14 cellular contexts compared by ENCODE assay signal in genomic region chr18:11040359-11040758, GRCh38.
DNase-seq lines count a peak whose midpoint lies in the region; ATAC-seq, FAIRE-seq and TF ChIP-seq lines count a peak whose summit lies in the region.
"Had no signal": no experiment of that assay in that cellular context is flagged by ENCODE, and none has a peak within 500 bp of the region (broad histone marks: within the 10 kb centered on the region; RNA-seq: fewer than 3 reads in every experiment).

No MANE protein-coding gene starts in this region.

- no peak for TF ChIP-seq EP300 in HepG2 (IDR thresholded peaks at IDR 0.05; ENCODE audit: low read depth in 2 of 2, low read length in 2 of 2)
- no peak for TF ChIP-seq EP300 in HepG2 (CRISPR knock-in tag; IDR thresholded peaks at IDR 0.05; ENCODE audit: borderline replicate concordance)
- no peak for TF ChIP-seq EP300 in GM12878 (IDR thresholded peaks at IDR 0.05; ENCODE audit: borderline replicate concordance in 1 of 2, control insufficient read depth in 1 of 2, low read depth in 2 of 2, low read length in 2 of 2)

- H3K27me3 Mint-ChIP-seq in activated CD8-positive, alpha-beta memory T cell treated with anti-CD3 and anti-CD28 coated beads, Interleukin-2, amount 10 ng/mL, durations not matched to agents 7 days and 5 days, result peaks cover 7% of the 10 kb centered on the region

- in situ Hi-C loops in HepG2 (cut with HindIII; ENCODE audit: extremely low pct_ligation_motif_present, low pct_unique_long_range_greater_than_20kb) (loop anchor here (5.0 to 10.0 kb wide), 3 partner anchors 74 to 188 kb away; partner anchors contain the start of gene PIEZO2), GM12878 (cut with MboI) (loop anchor here (5.0 kb wide), 1 partner anchor 188 kb away; no protein-coding TSS in a partner anchor)

- TF ChIP-seq POLR2A in HepG2 (IDR thresholded peaks at IDR 0.05; ENCODE audit: insufficient read depth in 1 of 2, low read depth in 2 of 2, low read length in 2 of 2) (no peak), right lobe of liver (IDR thresholded peaks at IDR 0.05) (no peak), GM12878 (IDR thresholded peaks at IDR 0.05; ENCODE audit: low read depth, low read length) (no peak)

- 53% methylated on average over 4 of the region's 4 CpGs for WGBS in HepG2 (ENCODE audit: low lambda C conversion rate)
- 31% methylated on average over 4 of the region's 4 CpGs for WGBS in right lobe of liver (ENCODE audit: insufficient coverage, low coverage, low lambda C conversion rate, missing lambda C conversion rate)
- WGBS in GM12878 (ENCODE audit: insufficient coverage, insufficient replicate concordance, low lambda C conversion rate, missing lambda C conversion rate), result 9% methylated on average over 4 of the region's 4 CpGs

- H3K36me3 Mint-ChIP-seq in activated CD8-positive, alpha-beta memory T cell treated with anti-CD3 and anti-CD28 coated beads, Interleukin-2, amount 10 ng/mL, durations not matched to agents 7 days and 5 days, result no peaks in the 10 kb centered on the region
- H3K36me3 Mint-ChIP-seq: CD4-positive, alpha-beta memory T cell had no signal

- H3K4me3 ChIP-seq in HepG2 (replicated peaks in 1 of 3; ENCODE audit: insufficient read depth in 1 of 3, low read depth in 2 of 3, low read length in 3 of 3) (no peak overlapping the region), right lobe of liver (no peak overlapping the region), GM12878 (no peak overlapping the region), fibroblast of pulmonary artery (replicated peaks; ENCODE audit: low read depth, low read length) (no peak overlapping the region), SJCRH30 (no peak overlapping the region)
- H3K4me3 ChIP-seq: HAP-1 had no signal

- H3K4me2 ChIP-seq in HepG2 (ENCODE audit: low read depth, low read length) (peak overlapping the region; percentile 81; the same call in 1 of the 2 replicates), GM12878 (ENCODE audit: control insufficient read depth, insufficient read depth) (no peak overlapping the region)

- peaks cover under 1% of the 10 kb centered on the region for H3K79me2 ChIP-seq in HepG2 (ENCODE audit: insufficient read depth, low read length)
- H3K79me2 ChIP-seq in GM12878 (ENCODE audit: control insufficient read depth, insufficient read depth, low read length), result peaks cover 73% of the 10 kb centered on the region

- SMC1A ChIA-PET in GM12878 (lab: Charles Lee; ENCODE audit: uncharacterized antibody, unreplicated experiment), result interaction anchor here (0.6 to 10.8 kb wide), 38 partner anchors 8 to 253 kb away, joined by 3 to 196 read pairs (median 7); no protein-coding TSS in a partner anchor

- H3K9ac ChIP-seq in HepG2 (ENCODE audit: insufficient read depth, low read depth, low read length) (no peak overlapping the region), GM12878 (ENCODE audit: control insufficient read depth, insufficient read depth, low read length) (no peak overlapping the region)

- ATAC-seq in HepG2 (no peak), right lobe of liver (no peak), GM12878 (no peak)
- no peak for ATAC-seq in activated CD8-positive, alpha-beta memory T cell treated with anti-CD3 and anti-CD28 coated beads, Interleukin-2, amount 10 ng/mL, durations not matched to agents 7 days and 5 days

- TF ChIP-seq RAD21 in HepG2 (CRISPR knock-in tag; IDR thresholded peaks at IDR 0.05) (no peak), GM12878 (IDR thresholded peaks at IDR 0.05; ENCODE audit: insufficient read depth, low read depth, low read length) (no peak)

- H3K36me3 ChIP-seq in HepG2 (replicated peaks in 1 of 2; ENCODE audit: control insufficient read depth in 1 of 2, insufficient read depth in 2 of 2, low read length in 2 of 2), result no peaks in the 10 kb centered on the region; a peak in 1 of 5 replicates
- no peaks in the 10 kb centered on the region for H3K36me3 ChIP-seq in right lobe of liver
- peaks cover 0 to 2% of the 10 kb centered on the region in 2 experiments; a peak in 1 of 4 replicates for H3K36me3 ChIP-seq in GM12878 (ENCODE audit: control insufficient read depth in 2 of 2, insufficient read depth in 2 of 2, low read length in 1 of 2)
- no peaks in the 10 kb centered on the region for H3K36me3 ChIP-seq in SJCRH30
- H3K36me3 ChIP-seq: HAP-1 had no signal

- H3K4me1 ChIP-seq in HepG2 (ENCODE audit: insufficient read depth, low read length), result peaks cover 68% of the 10 kb centered on the region
- H3K4me1 ChIP-seq in right lobe of liver, result peaks cover 0 to 12% (median 3%) of the 10 kb centered on the region in 4 donors
- peaks cover 37% of the 10 kb centered on the region for H3K4me1 ChIP-seq in GM12878 (ENCODE audit: control insufficient read depth, insufficient read depth, low read length)
- peaks cover 9% of the 10 kb centered on the region; the same call in 1 of the 2 replicates for H3K4me1 ChIP-seq in SJCRH30
- H3K4me1 ChIP-seq: HAP-1 had no signal

- CTCF ChIA-PET in HepG2 (lab: Yijun Ruan, JAX; ENCODE audit: low intra/inter-chr PET ratio, low total read pairs) (interaction anchor here (0.7 to 2.4 kb wide), 4 partner anchors 35 to 253 kb away, joined by 3 to 25 read pairs (median 5); no protein-coding TSS in a partner anchor), GM12878 (lab: Yijun Ruan, JAX) (interaction anchor here (0.5 to 8.3 kb wide), 34 partner anchors 9 to 253 kb away, joined by 3 to 192 read pairs (median 6); partner anchors contain the start of gene PIEZO2)
- CTCF ChIA-PET in activated CD8-positive, alpha-beta memory T cell treated with anti-CD3 and anti-CD28 coated beads, Interleukin-2, amount 10 ng/mL, durations not matched to agents 7 days and 5 days (lab: Charles Lee), result interaction anchor here (2.7 kb wide), 1 partner anchor 253 kb away, joined by 6 read pairs; no protein-coding TSS in a partner anchor

- TF ChIP-seq CTCF in HepG2 (CRISPR knock-in tag; IDR thresholded peaks at IDR 0.05) (no peak), right lobe of liver (IDR thresholded peaks at IDR 0.05) (no peak), GM12878 (IDR thresholded peaks at IDR 0.05 in 2 of 3, conservative IDR thresholded peaks at IDR 0.05 in 1 of 3; ENCODE audit: control insufficient read depth in 2 of 3, extremely low read depth in 1 of 3, insufficient read depth in 1 of 3, low read depth in 3 of 3, low read length in 3 of 3) (no peak), fibroblast of pulmonary artery (IDR thresholded peaks at IDR 0.05; ENCODE audit: low read length, missing control alignments) (no peak)

- H3K4me3 Mint-ChIP-seq in activated CD8-positive, alpha-beta memory T cell treated with anti-CD3 and anti-CD28 coated beads, Interleukin-2, amount 10 ng/mL, durations not matched to agents 7 days and 5 days, result no peak overlapping the region
- H3K4me3 Mint-ChIP-seq: CD4-positive, alpha-beta memory T cell had no signal

- no peaks in the 10 kb centered on the region for H3K9me3 Mint-ChIP-seq in activated CD8-positive, alpha-beta memory T cell treated with anti-CD3 and anti-CD28 coated beads, Interleukin-2, amount 10 ng/mL, durations not matched to agents 7 days and 5 days (ENCODE audit: low read depth)

- H3K9me3 ChIP-seq in HepG2 (ENCODE audit: low read length), result peaks cover 8% of the 10 kb centered on the region
- no peaks in the 10 kb centered on the region for H3K9me3 ChIP-seq in right lobe of liver
- H3K9me3 ChIP-seq in GM12878 (replicated peaks; ENCODE audit: control insufficient read depth, insufficient read depth, low read length), result peaks cover 7% of the 10 kb centered on the region; the same call in 2 of the 3 replicates
- no peaks in the 10 kb centered on the region for H3K9me3 ChIP-seq in SJCRH30 (replicated peaks)
- H3K9me3 ChIP-seq: HAP-1 had no signal

- H3K27me3 ChIP-seq in HepG2 (ENCODE audit: control insufficient read depth in 1 of 2, insufficient read depth in 2 of 2, low read length in 2 of 2), result no peaks in the 10 kb centered on the region
- no peaks in the 10 kb centered on the region for H3K27me3 ChIP-seq in right lobe of liver
- no peaks in the 10 kb centered on the region for H3K27me3 ChIP-seq in GM12878 (replicated peaks in 1 of 2; ENCODE audit: control insufficient read depth in 2 of 2, insufficient read depth in 2 of 2, low read length in 1 of 2)
- no peaks in the 10 kb centered on the region for H3K27me3 ChIP-seq in SJCRH30

- no peaks in the 10 kb centered on the region for H3K4me1 Mint-ChIP-seq in activated CD8-positive, alpha-beta memory T cell treated with anti-CD3 and anti-CD28 coated beads, Interleukin-2, amount 10 ng/mL, durations not matched to agents 7 days and 5 days
- H3K4me1 Mint-ChIP-seq: CD4-positive, alpha-beta memory T cell had no signal

- H2AFZ ChIP-seq in HepG2 (ENCODE audit: low read length) (no peak overlapping the region), GM12878 (ENCODE audit: control insufficient read depth, low read depth, low read length) (no peak overlapping the region; the same call in 1 of the 2 replicates)

- DNase-seq in HepG2 (ENCODE audit: low spot score) (no peak), right lobe of liver (no peak), GM12878 (ENCODE audit: low read depth, low spot score) (no peak), fibroblast of pulmonary artery (ENCODE audit: low read depth) (peak; percentile 51), T-helper 2 cell (no peak), SJCRH30 (no peak), cerebellar cortex (ENCODE audit: low spot score) (no peak)
- DNase-seq in activated CD8-positive, alpha-beta memory T cell treated with anti-CD3 and anti-CD28 coated beads, Interleukin-2, amount 10 ng/mL, durations not matched to agents 7 days and 5 days, result no peak
- DNase-seq: DMS79 treated with DMSO at 0.1 percent for 48 hours, GF-D8, GOT3 had no signal

- BruUV-seq in HepG2 (replicated peaks; lab: Mats Ljungman, UMichigan) (no TSS peak), GM12878 (replicated peaks; lab: Mats Ljungman, UMichigan) (no TSS peak)

- RAD21 ChIA-PET in GM12878 (lab: Charles Lee; ENCODE audit: unreplicated experiment), result interaction anchor here (0.5 to 9.7 kb wide), 25 partner anchors 10 to 254 kb away, joined by 3 to 157 read pairs (median 13); partner anchors contain the start of gene PIEZO2

- H4K20me1 ChIP-seq in HepG2 (ENCODE audit: insufficient read depth, low read length), result no peaks in the 10 kb centered on the region
- no peaks in the 10 kb centered on the region for H4K20me1 ChIP-seq in GM12878 (ENCODE audit: control insufficient read depth, insufficient read depth)

- no peak overlapping the region for H3K27ac ChIP-seq in HepG2 (ENCODE audit: extremely low read length, insufficient read depth, low read length)
- H3K27ac ChIP-seq in right lobe of liver, result no peak overlapping the region
- H3K27ac ChIP-seq in GM12878 (ENCODE audit: control insufficient read depth, insufficient read depth), result peak overlapping the region; percentile 52; the same call in 1 of the 2 replicates
- no peak overlapping the region for H3K27ac ChIP-seq in SJCRH30
- H3K27ac ChIP-seq: 22Rv1 had no signal

- no peak for FAIRE-seq in HepG2 (lab: Jason Lieb, UNC)
- no peak for FAIRE-seq in GM12878 (lab: Jason Lieb, UNC)

- no peak overlapping the region for H3K27ac Mint-ChIP-seq in activated CD8-positive, alpha-beta memory T cell treated with anti-CD3 and anti-CD28 coated beads, Interleukin-2, amount 10 ng/mL, durations not matched to agents 7 days and 5 days
- H3K27ac Mint-ChIP-seq: CD4-positive, alpha-beta memory T cell had no signal

- POLR2A ChIA-PET in HepG2 (lab: Yijun Ruan, JAX) (interaction anchor here (1.7 to 2.9 kb wide), 4 partner anchors 15 to 189 kb away, joined by 6 to 18 read pairs (median 8); no protein-coding TSS in a partner anchor), GM12878 (lab: Charles Lee) (interaction anchor here (1.1 to 2.3 kb wide), 6 partner anchors 13 to 189 kb away, joined by 3 to 8 read pairs (median 4); no protein-coding TSS in a partner anchor)

- intact Hi-C loops in HepG2 (cut with micrococcal nuclease; ENCODE audit: unreplicated experiment) (loop anchor here (2.0 to 5.0 kb wide), 3 partner anchors 82 to 114 kb away; no protein-coding TSS in a partner anchor), right lobe of liver (cut with DNase I) (loop anchor here (10.0 kb wide), 2 partner anchors 56 to 186 kb away; no protein-coding TSS in a partner anchor), GM12878 (cut with micrococcal nuclease; ENCODE audit: unreplicated experiment) (loop anchor here (1.0 to 10.0 kb wide), 5 partner anchors 33 to 253 kb away; no protein-coding TSS in a partner anchor)

Comparison
In these comparisons a context has a peak if more than half of its experiments do, and no peak if none do; other contexts are left out.
1. Of the 75 proteins assayed by ChIP-seq in both HepG2 and GM12878: peak only in HepG2: CEBPB; only in GM12878: none; in both: none; in neither: 74.